Comparison of ENCODE assay signal across 8 cellular contexts in the genomic region with DNA sequence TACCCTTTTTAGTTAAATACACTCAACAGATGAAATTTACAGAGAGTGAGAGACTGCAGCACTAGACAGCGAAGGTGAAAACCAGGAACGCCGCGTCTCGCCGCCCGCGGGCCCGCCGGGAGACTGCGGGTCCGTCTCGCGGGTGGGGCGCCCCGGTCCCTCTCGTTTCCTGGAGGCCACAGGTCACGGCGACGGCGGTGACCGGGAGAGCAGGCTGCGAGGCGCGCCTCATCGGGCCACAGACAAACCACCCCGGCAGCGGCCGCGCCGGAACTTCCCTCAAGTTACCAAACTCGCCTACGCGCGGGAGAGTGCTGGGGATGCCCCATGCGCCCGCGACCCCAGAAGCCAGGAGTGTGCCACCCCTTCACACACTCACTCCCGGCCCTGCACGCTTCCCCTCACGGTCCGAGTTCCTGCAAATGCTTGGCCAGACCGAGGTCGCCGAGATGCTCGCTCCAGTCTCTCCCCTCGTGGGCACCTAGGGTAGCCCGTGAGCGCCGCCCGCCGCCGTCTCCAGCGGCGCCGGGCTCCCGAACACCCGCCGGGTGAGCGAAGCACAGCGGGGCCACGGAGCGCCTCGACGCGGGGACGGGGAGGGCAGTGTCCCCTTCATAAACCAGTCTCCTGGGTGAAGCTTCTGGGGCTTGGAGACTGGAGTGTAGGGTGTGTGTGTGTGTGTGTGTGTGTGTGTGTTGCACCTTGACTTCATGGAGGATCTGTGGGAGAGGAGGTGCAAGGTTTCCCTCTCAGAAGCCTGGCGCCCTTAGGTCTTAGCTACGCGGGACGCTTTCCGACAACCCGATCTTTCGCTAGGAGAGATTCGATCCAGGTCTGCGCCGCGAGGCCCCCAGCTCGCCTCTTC. TPM values are rescaled to one million over a fixed set of nuclear protein-coding genes. Genes with fewer than 3 reads are reported as not detected.
DNase-seq lines count a peak whose midpoint lies in the region; ATAC-seq and TF ChIP-seq lines count a peak whose summit lies in the region.

No MANE protein-coding gene starts in this region.

- peak overlapping the region; percentile 88 for H3K4me3 Mint-ChIP-seq in nephron progenitor cell

- TF ChIP-seq CTCF in fibroblast of the aortic adventitia (IDR thresholded peaks at IDR 0.05; ENCODE audit: insufficient read depth, low read length) (no peak), nephron progenitor cell (IDR thresholded peaks at IDR 0.05) (no peak)

- H3K27me3 Mint-ChIP-seq in nephron progenitor cell (ENCODE audit: low read depth, poor library complexity): peaks cover 19% of the 10 kb centered on the region

- peaks cover 10% of the 10 kb centered on the region for H3K36me3 Mint-ChIP-seq in nephron progenitor cell (ENCODE audit: low read depth)

- DNase-seq in NCI-H2171 treated with DMSO at 0.1 percent for 48 hours (lab: John Stamatoyannopoulos, UW) (peak; percentile 65), NCI-H2171 (lab: John Stamatoyannopoulos, UW) (no peak), NOMO-1 treated with dmso at 0.1 percent for 144 hours (lab: John Stamatoyannopoulos, UW; ENCODE audit: unreplicated experiment) (peak; percentile 5), fibroblast of the aortic adventitia (ENCODE audit: low read depth) (peak; percentile 43), nephron progenitor cell (peak; percentile 57)
- peak; percentile 28 to 61 for DNase-seq in activated T-helper 1 cell treated with anti-CD3 and anti-CD28 coated beads, Interleukin-2, amount 50 U/mL, for 16 hours (ENCODE audit: low read depth in 1 of 2, low spot score in 1 of 2)
- peak; percentile 77 for DNase-seq in stimulated activated naive CD4-positive, alpha-beta T cell treated with Interleukin-2 at 50 U/mL for 16 hours (lab: John Stamatoyannopoulos, UW)

- no peak for ATAC-seq in GM18505 (IDR thresholded peaks at IDR 0.05; ENCODE audit: unreplicated experiment)

- no peaks in the 10 kb centered on the region for H3K9me3 Mint-ChIP-seq in nephron progenitor cell

- H3K4me1 Mint-ChIP-seq in nephron progenitor cell: peaks cover 63% of the 10 kb centered on the region

- H3K27ac Mint-ChIP-seq in nephron progenitor cell: peak overlapping the region; percentile 57

- peak overlapping the region; percentile 67 for H3K4me3 ChIP-seq in fibroblast of the aortic adventitia (ENCODE audit: low read depth, low read length)

- TF ChIP-seq POLR2A in GM18505 (IDR thresholded peaks at IDR 0.05; ENCODE audit: borderline replicate concordance, extremely low read depth, insufficient read depth, insufficient read length): no peak

RNA-seq across cellular contexts. Expression of gene BACH2, which starts 1.4 kb away (rescaled TPM):
- total RNA-seq in fibroblast of the aortic adventitia (ENCODE audit: low replicate concordance): 0.27 and 0.65 TPM in 2 replicates
